8 cellular contexts compared by ENCODE assay signal in the genomic region with DNA sequence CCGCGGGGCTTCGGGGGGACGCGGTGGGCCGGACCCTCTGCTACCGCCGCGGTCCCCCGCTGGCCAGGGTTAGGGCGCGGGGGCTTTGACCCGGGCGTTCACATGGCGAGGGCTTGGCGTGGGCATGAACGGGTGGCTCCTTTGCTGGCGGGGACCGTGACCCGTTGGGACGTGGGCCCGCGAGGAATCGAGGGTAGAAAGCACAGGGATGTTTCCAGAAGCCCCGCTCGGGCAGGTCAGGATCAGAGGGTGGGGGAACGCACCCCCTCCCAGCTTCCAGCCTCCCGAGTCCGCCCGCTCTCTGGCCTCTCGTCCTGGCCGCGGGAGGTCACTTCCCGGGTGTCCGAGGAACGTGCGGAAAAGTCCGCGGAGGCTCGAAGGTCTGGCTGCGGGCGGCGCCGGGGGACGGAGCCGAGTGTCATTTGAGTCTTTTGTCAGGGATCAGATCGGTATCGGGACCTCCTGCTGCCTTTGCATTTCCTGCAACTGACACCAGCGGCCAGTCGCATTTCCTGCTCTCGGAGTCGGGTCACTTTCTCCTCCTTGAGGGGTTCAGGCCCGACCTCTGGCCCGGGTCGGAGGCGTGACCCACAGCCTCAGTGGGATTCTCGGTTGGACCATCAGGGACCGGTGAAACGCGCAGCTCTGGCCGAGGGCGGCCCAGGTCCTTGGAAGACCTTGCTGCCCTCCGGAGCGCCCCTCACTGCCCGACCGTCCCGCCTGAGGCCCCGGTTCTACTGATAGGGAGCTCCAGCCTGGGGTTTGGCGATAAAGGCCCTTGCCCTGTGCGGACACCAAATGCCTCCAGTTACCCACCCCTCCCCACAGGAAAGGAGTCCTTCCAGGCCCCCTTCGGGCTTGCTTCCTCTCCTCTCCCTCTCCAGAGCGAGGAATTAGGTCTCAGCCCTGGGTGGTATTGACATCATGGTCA. TPM values are rescaled to one million over a fixed set of nuclear protein-coding genes. Genes with fewer than 3 reads are reported as not detected.
DNase-seq lines count a peak whose midpoint lies in the region; ATAC-seq and TF ChIP-seq lines count a peak whose summit lies in the region.

No MANE protein-coding gene starts in this region.

- H3K4me3 ChIP-seq in body of pancreas, result peak overlapping the region in 1 of 2 donors; percentile 17

- intact Hi-C loops in body of pancreas (cut with DNase I), result no loop called here

- TF ChIP-seq POLR2A in body of pancreas (IDR thresholded peaks at IDR 0.05), result no peak

- H3K27me3 ChIP-seq in body of pancreas, result peaks cover 0 to 34% of the 10 kb centered on the region in 2 donors

- 9 to 25% methylated on average over 14 to 60 of the region's 72 CpGs for WGBS in body of pancreas, 2 donors

- ATAC-seq in body of pancreas (peak; percentile 41), memory B cell (ENCODE audit: low read depth) (peak; percentile 10)

- TF ChIP-seq CTCF in body of pancreas (IDR thresholded peaks at IDR 0.05), result no peak

- peak; percentile 23 to 26 for DNase-seq in stimulated activated CD4-positive, alpha-beta T cell treated with anti-CD3 and anti-CD28 coated beads, Interleukin-2, amount 100 ng/mL, for 24 hours
- DNase-seq in stimulated activated CD4-positive, alpha-beta T cell treated with anti-CD3 and anti-CD28 coated beads, Interleukin-2, amount 100 ng/mL, for 48 hours, result no peak
- DNase-seq in body of pancreas, result peak in 1 of 4 donors; percentile 14
- peak in 1 of 2 donors; percentile 42 for DNase-seq in memory B cell (ENCODE audit: low spot score in 2 of 2)
- DNase-seq in T-helper 9 cell, result no peak
- no peak for DNase-seq in epidermal melanocyte (ENCODE audit: insufficient read length, low spot score)
- DNase-seq in inferior parietal cortex (ENCODE audit: extremely low spot score), result no peak
- no peak for DNase-seq in NCI-H1694 treated with DMSO at 0.1 percent for 48 hours (lab: John Stamatoyannopoulos, UW)

- peaks cover 44% of the 10 kb centered on the region for H3K27me3 Mint-ChIP-seq in memory B cell

- H3K36me3 ChIP-seq in body of pancreas (replicated peaks in 1 of 2; ENCODE audit: insufficient read depth in 1 of 2, low read depth in 2 of 2), result no peaks in the 10 kb centered on the region

- no peaks in the 10 kb centered on the region for H3K9me3 ChIP-seq in body of pancreas

- H3K4me1 ChIP-seq in body of pancreas, result peaks cover 13% of the 10 kb centered on the region

- peak overlapping the region; percentile 80 for H3K4me3 Mint-ChIP-seq in memory B cell

- H3K27ac ChIP-seq in body of pancreas, result no peak overlapping the region

- H3K9me3 Mint-ChIP-seq in memory B cell, result no peaks in the 10 kb centered on the region

- no peak overlapping the region for H3K27ac Mint-ChIP-seq in memory B cell

- H3K36me3 Mint-ChIP-seq in memory B cell, result no peaks in the 10 kb centered on the region

- H3K4me1 Mint-ChIP-seq in memory B cell, result peaks cover 27% of the 10 kb centered on the region

RNA-seq across cellular contexts. Expression of gene WNT3, which starts 0.7 kb away (rescaled TPM):
- 1 to 10 TPM in 1 of 2 donors, under 1 TPM in 1; 0.26 to 1.6 TPM for total RNA-seq in body of pancreas

RNA-seq across cellular contexts. Expression of gene WNT9B, which starts 32.2 kb away (rescaled TPM):
- not detected for total RNA-seq in body of pancreas

Comparison
In these comparisons a context has a peak if more than half of its experiments do, and no peak if none do; other contexts are left out.
1. DNase-seq: peak in stimulated activated CD4-positive, alpha-beta T cell treated with anti-CD3 and anti-CD28 coated beads, Interleukin-2, amount 100 ng/mL, for 24 hours (2 of 2); none in stimulated activated CD4-positive, alpha-beta T cell treated with anti-CD3 and anti-CD28 coated beads, Interleukin-2, amount 100 ng/mL, for 48 hours (0 of 2), T-helper 9 cell (single experiment), epidermal melanocyte (single experiment), inferior parietal cortex (single experiment) and NCI-H1694 treated with DMSO at 0.1 percent for 48 hours (single experiment).